ENCODE assay signal across 10 cellular contexts in genomic region chrX:119015407-119016242, GRCh38. TPM values are rescaled to one million over a fixed set of nuclear protein-coding genes. Genes with fewer than 3 reads are reported as not detected.
DNase-seq lines count a peak whose midpoint lies in the region; ATAC-seq and TF ChIP-seq lines count a peak whose summit lies in the region.
"Had no signal": no experiment of that assay in that cellular context is flagged by ENCODE, and none has a peak within 500 bp of the region (broad histone marks: within the 10 kb centered on the region; RNA-seq: fewer than 3 reads in every experiment).

No MANE protein-coding gene starts in this region.

- H3K36me3 Mint-ChIP-seq in nephron progenitor cell (ENCODE audit: low read depth) = peaks cover 30% of the 10 kb centered on the region

- H3K27me3 Mint-ChIP-seq in nephron progenitor cell (ENCODE audit: low read depth, poor library complexity) = no peaks in the 10 kb centered on the region

- no peaks in the 10 kb centered on the region for H3K4me1 ChIP-seq in tibial artery

- DNase-seq in GM10248 (ENCODE audit: extremely low spot score) (peak; percentile 29), HPDE6-E6E7 (ENCODE audit: extremely low spot score) (peak; percentile 52), kidney epithelial cell (ENCODE audit: low read depth) (peak; percentile 73), tibial artery (peak; percentile 53 to 62), nephron progenitor cell (no peak), D341Med (ENCODE audit: low spot score) (no peak)
- DNase-seq in activated naive CD4-positive, alpha-beta T cell treated with anti-CD3 and anti-CD28 coated beads, Interleukin-2, amount 50 U/mL, for 16 hours = peak; percentile 45

- H3K9me3 ChIP-seq in tibial artery = no peaks in the 10 kb centered on the region
- H3K9me3 ChIP-seq: neutrophil had no signal

- no peak overlapping the region for H3K4me3 ChIP-seq in kidney epithelial cell (ENCODE audit: low read depth, low read length)
- H3K4me3 ChIP-seq in tibial artery = no peak overlapping the region

- TF ChIP-seq CTCF in GM10248 (IDR thresholded peaks at IDR 0.05; ENCODE audit: control extremely low read depth, extremely low read depth, low read depth, missing control alignments) = no peak
- TF ChIP-seq CTCF in kidney epithelial cell (IDR thresholded peaks at IDR 0.05; ENCODE audit: insufficient read depth, low read length, poor library complexity, severe bottlenecking) = no peak
- TF ChIP-seq CTCF in tibial artery (IDR thresholded peaks at IDR 0.05) = no peak
- no peak for TF ChIP-seq CTCF in nephron progenitor cell (IDR thresholded peaks at IDR 0.05)

- H3K4me3 Mint-ChIP-seq in nephron progenitor cell = no peak overlapping the region
- H3K4me3 Mint-ChIP-seq: T-helper 1 cell treated with Interleukin-12 subunit alpha and Interleukin-12 subunit beta and Interleukin-4 antibody, amounts not matched to agents 30 μg/mL and 1 μg/mL, for 36 hours had no signal

- POLR2A ChIA-PET in GM10248 (lab: Yijun Ruan, JAX) = interaction anchor here (0.6 kb wide), 1 partner anchor 172 kb away, joined by 7 read pairs; no protein-coding TSS in a partner anchor

- no peak overlapping the region for H3K27ac Mint-ChIP-seq in nephron progenitor cell
- H3K27ac Mint-ChIP-seq: T-helper 1 cell treated with Interleukin-12 subunit alpha and Interleukin-12 subunit beta and Interleukin-4 antibody, amounts not matched to agents 30 μg/mL and 1 μg/mL, for 36 hours had no signal

- ATAC-seq in GM21515 (IDR thresholded peaks at IDR 0.05; ENCODE audit: unreplicated experiment) = peak; percentile 78

- CTCF ChIA-PET in GM10248 (lab: Yijun Ruan, JAX) = interaction anchor here (2.3 kb wide), 1 partner anchor 10 kb away, joined by 14 read pairs; no protein-coding TSS in a partner anchor

- no peak overlapping the region for H3K27ac ChIP-seq in tibial artery
- H3K27ac ChIP-seq: neutrophil had no signal

- H3K27me3 ChIP-seq in kidney epithelial cell (ENCODE audit: control insufficient read depth, insufficient read depth, low read length) (no peaks in the 10 kb centered on the region), tibial artery (no peaks in the 10 kb centered on the region)
- H3K27me3 ChIP-seq: neutrophil had no signal

- H3K36me3 ChIP-seq in kidney epithelial cell (ENCODE audit: control insufficient read depth, insufficient read depth, low read length) (peaks cover 1% of the 10 kb centered on the region), tibial artery (peaks cover 0 to 34% (median 19%) of the 10 kb centered on the region in 3 donors)
- H3K36me3 ChIP-seq: neutrophil had no signal

- intact Hi-C loops in tibial artery (cut with DNase I; ENCODE audit: low total_unique reads) = no loop called here

- H3K9me3 Mint-ChIP-seq in nephron progenitor cell = peaks cover 57% of the 10 kb centered on the region
- H3K9me3 Mint-ChIP-seq: T-helper 1 cell treated with Interleukin-12 subunit alpha and Interleukin-12 subunit beta and Interleukin-4 antibody, amounts not matched to agents 30 μg/mL and 1 μg/mL, for 36 hours had no signal

- no peaks in the 10 kb centered on the region for H3K4me1 Mint-ChIP-seq in nephron progenitor cell

RNA-seq across cellular contexts. Expression of gene LONRF3, which starts 41.2 kb away (rescaled TPM):
- total RNA-seq in kidney epithelial cell = 7.2 and 8.1 TPM in 2 replicates

RNA-seq across cellular contexts. Expression of gene CT47C1, which starts 57.2 kb away (rescaled TPM):
- not detected in 2 replicates for total RNA-seq in kidney epithelial cell

Comparison
In these comparisons a context has a peak if more than half of its experiments do, and no peak if none do; other contexts are left out.
1. DNase-seq: peak in GM10248 (single experiment), HPDE6-E6E7 (single experiment), activated naive CD4-positive, alpha-beta T cell treated with anti-CD3 and anti-CD28 coated beads, Interleukin-2, amount 50 U/mL, for 16 hours (single experiment), kidney epithelial cell (single experiment) and tibial artery (2 of 2); none in nephron progenitor cell (single experiment) and D341Med (single experiment).